Comparison of ENCODE assay signal across 8 cellular contexts in genomic region chr14:22871200-22871961, GRCh38. TPM values are rescaled to one million over a fixed set of nuclear protein-coding genes. Genes with fewer than 3 reads are reported as not detected.
A peak's percentile ranks its signal among the peaks of the same experiment; 100 is the strongest.
DNase-seq lines count a peak whose midpoint lies in the region; ATAC-seq lines count a peak whose summit lies in the region.

TSS of gene LRP10 (plus strand) at chr14:22871740. CDS start at chr14:22872304, 564 bp downstream.

- no peaks in the 10 kb centered on the region for H3K27me3 Mint-ChIP-seq in activated T-cell treated with anti-CD3 and anti-CD28 coated beads, Interleukin-2, amount 50 U/mL, for 24 hours

- H3K9me3 ChIP-seq in HUES48 (ENCODE audit: control insufficient read depth, insufficient read depth, low read length) (no peaks in the 10 kb centered on the region), muscle layer of duodenum (ENCODE audit: control insufficient read depth in 1 of 2, low read length in 2 of 2) (no peaks in the 10 kb centered on the region)

- H3K27me3 ChIP-seq in HUES48 (ENCODE audit: control insufficient read depth, insufficient read depth, low read length) (no peaks in the 10 kb centered on the region), muscle layer of duodenum (ENCODE audit: low read depth, low read length) (no peaks in the 10 kb centered on the region)

- H3K36me3 ChIP-seq in HUES48 (ENCODE audit: control insufficient read depth, insufficient read depth, low read length): peaks cover 10% of the 10 kb centered on the region
- peaks cover 26 to 36% of the 10 kb centered on the region in 2 donors for H3K36me3 ChIP-seq in muscle layer of duodenum (ENCODE audit: control insufficient read depth in 1 of 2, insufficient read depth in 2 of 2, low read length in 2 of 2)

- H3K27ac Mint-ChIP-seq in activated T-cell treated with anti-CD3 and anti-CD28 coated beads, Interleukin-2, amount 50 U/mL, for 24 hours: peak within 1 kb of the TSS; percentile 99
- H3K27ac Mint-ChIP-seq in stimulated activated effector memory CD8-positive, alpha-beta T cell treated with anti-CD3 and anti-CD28 coated beads, Interleukin-12 subunit alpha, Interleukin-12 subunit beta, amount 100 ng/mL, for 72 hours: peak within 1 kb of the TSS; percentile 97

- peaks cover 34% of the 10 kb centered on the region for H3K36me3 Mint-ChIP-seq in activated T-cell treated with anti-CD3 and anti-CD28 coated beads, Interleukin-2, amount 50 U/mL, for 24 hours (ENCODE audit: low read depth)
- H3K36me3 Mint-ChIP-seq in stimulated activated effector memory CD8-positive, alpha-beta T cell treated with anti-CD3 and anti-CD28 coated beads, Interleukin-12 subunit alpha, Interleukin-12 subunit beta, amount 100 ng/mL, for 72 hours: peaks cover 42% of the 10 kb centered on the region

- H3K4me1 ChIP-seq in HUES48 (ENCODE audit: control insufficient read depth, insufficient read depth, low read length) (peaks cover 11% of the 10 kb centered on the region), muscle layer of duodenum (ENCODE audit: control insufficient read depth in 1 of 2, insufficient read depth in 2 of 2, low read length in 2 of 2) (peaks cover 14 to 38% of the 10 kb centered on the region in 2 donors)

- H3K9me3 Mint-ChIP-seq in activated T-cell treated with anti-CD3 and anti-CD28 coated beads, Interleukin-2, amount 50 U/mL, for 24 hours: no peaks in the 10 kb centered on the region
- H3K9me3 Mint-ChIP-seq in stimulated activated effector memory CD8-positive, alpha-beta T cell treated with anti-CD3 and anti-CD28 coated beads, Interleukin-12 subunit alpha, Interleukin-12 subunit beta, amount 100 ng/mL, for 72 hours: no peaks in the 10 kb centered on the region

- peak within 1 kb of the TSS; percentile 92 for H3K27ac ChIP-seq in HUES48 (ENCODE audit: low read depth, low read length)
- H3K27ac ChIP-seq in muscle layer of duodenum (ENCODE audit: low read length): peak within 1 kb of the TSS; percentile 99

- H3K4me3 Mint-ChIP-seq in activated T-cell treated with anti-CD3 and anti-CD28 coated beads, Interleukin-2, amount 50 U/mL, for 24 hours: peak within 1 kb of the TSS; percentile 88
- H3K4me3 Mint-ChIP-seq in stimulated activated effector memory CD8-positive, alpha-beta T cell treated with anti-CD3 and anti-CD28 coated beads, Interleukin-12 subunit alpha, Interleukin-12 subunit beta, amount 100 ng/mL, for 72 hours: peak within 1 kb of the TSS; percentile 80

- ATAC-seq in GM21447 (IDR thresholded peaks at IDR 0.05; ENCODE audit: unreplicated experiment): peak; percentile 74
- peak; percentile 93 for ATAC-seq in esophagus mucosa
- peak; percentile 89 for ATAC-seq in stimulated activated effector memory CD8-positive, alpha-beta T cell treated with anti-CD3 and anti-CD28 coated beads, Interleukin-12 subunit alpha, Interleukin-12 subunit beta, amount 100 ng/mL, for 72 hours

- H3K4me3 ChIP-seq in HUES48 (ENCODE audit: low read depth, low read length): peak within 1 kb of the TSS; percentile 69
- peak within 1 kb of the TSS; percentile 83 to 87 for H3K4me3 ChIP-seq in muscle layer of duodenum (ENCODE audit: low read depth in 1 of 2, low read length in 2 of 2)

- peak; percentile 94 for DNase-seq in DMS 273 (lab: John Stamatoyannopoulos, UW; ENCODE audit: unreplicated experiment)
- peak; percentile 89 for DNase-seq in OCI-M2 (lab: John Stamatoyannopoulos, UW; ENCODE audit: unreplicated experiment)
- DNase-seq in activated T-cell treated with anti-CD3 and anti-CD28 coated beads, Interleukin-2, amount 50 U/mL, for 24 hours: peak; percentile 83
- peak; percentile 62 to 93 for DNase-seq in stimulated activated effector memory CD8-positive, alpha-beta T cell treated with anti-CD3 and anti-CD28 coated beads, Interleukin-12 subunit alpha, Interleukin-12 subunit beta, amount 100 ng/mL, for 72 hours (ENCODE audit: low spot score in 2 of 2)

- H3K4me1 Mint-ChIP-seq in activated T-cell treated with anti-CD3 and anti-CD28 coated beads, Interleukin-2, amount 50 U/mL, for 24 hours (ENCODE audit: low read depth): peaks cover 37% of the 10 kb centered on the region
- peaks cover 35% of the 10 kb centered on the region for H3K4me1 Mint-ChIP-seq in stimulated activated effector memory CD8-positive, alpha-beta T cell treated with anti-CD3 and anti-CD28 coated beads, Interleukin-12 subunit alpha, Interleukin-12 subunit beta, amount 100 ng/mL, for 72 hours

- H3K9ac ChIP-seq in HUES48 (ENCODE audit: low read depth, low read length): no peak within 1 kb of the TSS; the same call in 1 of the 2 replicates

RNA-seq across cellular contexts. Expression of gene LRP10, which starts in this region (rescaled TPM):
- 173 TPM for total RNA-seq in esophagus mucosa

Comparison
In these comparisons a context has a peak if more than half of its experiments do, and no peak if none do; other contexts are left out.
1. Peak in every context shown above with its lines: DNase-seq, ATAC-seq, H3K4me3 ChIP-seq and H3K27ac ChIP-seq.